Comparison of ENCODE assay signal across 34 cellular contexts in genomic region chr7:48355346-48355745, GRCh38.
"Had no signal": no experiment of that assay in that cellular context is flagged by ENCODE, and none has a peak within 500 bp of the region (broad histone marks: within the 10 kb centered on the region; RNA-seq: fewer than 3 reads in every experiment).

No MANE protein-coding gene starts in this region.

- H3K9ac ChIP-seq: KMS-11 had no signal

- H3K4me2 ChIP-seq: KMS-11 had no signal

- H3K9me3 ChIP-seq: MG63 had no signal

- H3K36me3 ChIP-seq: MG63 had no signal

- H3K27ac ChIP-seq: KMS-11 had no signal

- H3K4me3 ChIP-seq: MG63 had no signal

- H3K27me3 ChIP-seq: MG63 had no signal

- DNase-seq: Karpas-422, Kasumi-1, MG63, MM.1S, MV-4-11, NCI-H1048, NCI-H1092, NCI-H1092 treated with DMSO at 0.1 percent for 48 hours, NCI-H1105, NCI-H1105 treated with DMSO at 0.1 percent for 48 hours, NCI-H1417, NCI-H1417 treated with DMSO at 0.1 percent for 48 hours, NCI-H1436, NCI-H1436 treated with DMSO at 0.1 percent for 48 hours, NCI-H146, NCI-H1694, NCI-H1694 treated with DMSO at 0.1 percent for 48 hours, NCI-H187, NCI-H187 treated with DMSO at 0.1 percent for 48 hours, NCI-H1930, NCI-H2029, NCI-H2029 treated with DMSO at 0.1 percent for 48 hours, NCI-H2081, NCI-H2081 treated with DMSO at 0.1 percent for 48 hours, NCI-H2107, NCI-H2171, NCI-H2171 treated with DMSO at 0.1 percent for 48 hours, NCI-H2227 treated with DMSO at 0.1 percent for 48 hours, NCI-H226, NCI-H345, NCI-H446, NCI-H446 treated with DMSO at 0.1 percent for 48 hours, NCI-H510A had no signal
